Comparison of ENCODE assay signal across 1 cellular context in genomic region chr1:151254217-151255213, GRCh38.
A peak's percentile ranks its signal among the peaks of the same experiment; 100 is the strongest.
TF ChIP-seq lines count a peak whose summit lies in the region.

TSS of gene PSMD4 (plus strand) at chr1:151254734. CDS start at chr1:151254783, 49 bp downstream.

TF ChIP-seq in HCT116, 20 proteins besides CTCF, POLR2A, EP300 and RAD21 (continued from another document):
- TF ChIP-seq YY1 (IDR thresholded peaks at IDR 0.05; ENCODE audit: extremely low read depth, insufficient replicate concordance, low read depth, low read length) (peak; percentile 83), POLR2AphosphoS5 (IDR thresholded peaks at IDR 0.05; ENCODE audit: low read depth, low read length) (peak; percentile 97)
